Comparison of ENCODE assay signal across 22 cellular contexts in the genomic region with DNA sequence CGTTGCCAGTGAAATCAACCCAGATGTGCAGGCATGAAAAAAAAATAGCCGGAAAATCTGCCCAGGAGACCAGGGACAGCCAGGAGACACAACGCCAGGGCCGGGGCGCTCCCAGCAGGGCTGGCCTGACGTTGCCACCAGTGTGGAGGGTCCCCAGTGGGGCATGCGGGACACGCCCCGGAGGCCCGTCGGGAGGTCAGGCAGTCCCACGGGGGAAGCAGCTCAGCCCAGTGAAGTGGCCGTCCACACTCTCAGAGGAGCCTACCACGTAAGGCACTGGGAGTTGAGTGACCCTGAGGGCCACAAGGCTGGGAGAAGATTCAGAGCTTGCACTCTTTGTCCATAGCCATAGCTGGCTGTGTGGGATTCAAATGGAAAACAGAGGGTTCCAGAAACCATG. TPM values are rescaled to one million over a fixed set of nuclear protein-coding genes. Genes with fewer than 3 reads are reported as not detected.
A peak's percentile ranks its signal among the peaks of the same experiment; 100 is the strongest.
DNase-seq lines count a peak whose midpoint lies in the region; ATAC-seq and TF ChIP-seq lines count a peak whose summit lies in the region.
"Had no signal": no experiment of that assay in that cellular context is flagged by ENCODE, and none has a peak within 500 bp of the region (broad histone marks: within the 10 kb centered on the region; RNA-seq: fewer than 3 reads in every experiment).

No MANE protein-coding gene starts in this region.

- H3K9ac ChIP-seq in colonic mucosa (ENCODE audit: low read depth in 2 of 2, low read length in 2 of 2), result no peak overlapping the region

- no peak overlapping the region for H3K4me3 Mint-ChIP-seq in osteocyte (ENCODE audit: unreplicated experiment)
- H3K4me3 Mint-ChIP-seq in stimulated activated naive B cell treated with anti-CD40 and anti-IgM and Interleukin-4, amounts not matched to agents 10 μg/mL and 1 μg/mL and 100 μg/mL, for 72 hours, result no peak overlapping the region
- H3K4me3 Mint-ChIP-seq: activated CD8-positive, alpha-beta T cell treated with anti-CD3 and anti-CD28 coated beads for 36 hours; activated naive CD8-positive, alpha-beta T cell treated with anti-CD3 and anti-CD28 coated beads, Interleukin-2, amount 50 U/mL, for 24 hours; dendritic cell treated with granulocyte-macrophage colony-stimulating factor and Interleukin-4, amounts not matched to agents 40 ng/mL and 50 ng/mL, for 4 days; naive thymus-derived CD8-positive, alpha-beta T cell; stimulated activated naive CD8-positive, alpha-beta T cell treated with anti-CD3 and anti-CD28 coated beads, Interleukin-15, Interleukin-2, amounts not matched to agents 100 ng/mL and 50 ng/mL, for 24 hours had no signal

- peaks cover 0 to 10% of the 10 kb centered on the region in 2 donors for H3K9me3 ChIP-seq in right atrium auricular region
- no peaks in the 10 kb centered on the region for H3K9me3 ChIP-seq in colonic mucosa
- H3K9me3 ChIP-seq in hepatocyte (ENCODE audit: low read depth), result no peaks in the 10 kb centered on the region
- H3K9me3 ChIP-seq: thyroid gland had no signal

- H3K27ac Mint-ChIP-seq in osteocyte (ENCODE audit: unreplicated experiment), result no peak overlapping the region
- H3K27ac Mint-ChIP-seq in stimulated activated naive B cell treated with anti-CD40 and anti-IgM and Interleukin-4, amounts not matched to agents 10 μg/mL and 1 μg/mL and 100 μg/mL, for 72 hours, result no peak overlapping the region
- H3K27ac Mint-ChIP-seq: activated CD8-positive, alpha-beta T cell treated with anti-CD3 and anti-CD28 coated beads for 36 hours; activated naive CD8-positive, alpha-beta T cell treated with anti-CD3 and anti-CD28 coated beads, Interleukin-2, amount 50 U/mL, for 24 hours; dendritic cell treated with granulocyte-macrophage colony-stimulating factor and Interleukin-4, amounts not matched to agents 40 ng/mL and 50 ng/mL, for 4 days; stimulated activated naive CD8-positive, alpha-beta T cell treated with anti-CD3 and anti-CD28 coated beads, Interleukin-15, Interleukin-2, amounts not matched to agents 100 ng/mL and 50 ng/mL, for 24 hours had no signal

- TF ChIP-seq CTCF in right atrium auricular region (IDR thresholded peaks at IDR 0.05), result no peak
- no peak for TF ChIP-seq CTCF in colonic mucosa (IDR thresholded peaks at IDR 0.05)
- TF ChIP-seq CTCF in osteocyte (IDR thresholded peaks at IDR 0.05), result no peak
- TF ChIP-seq CTCF in hepatocyte (IDR thresholded peaks at IDR 0.05; ENCODE audit: poor library complexity), result no peak

- H3K9me3 Mint-ChIP-seq in osteocyte (ENCODE audit: unreplicated experiment), result peaks cover 18% of the 10 kb centered on the region
- H3K9me3 Mint-ChIP-seq in stimulated activated naive B cell treated with anti-CD40 and anti-IgM and Interleukin-4, amounts not matched to agents 10 μg/mL and 1 μg/mL and 100 μg/mL, for 72 hours, result peaks cover 8 to 14% of the 10 kb centered on the region in 2 donors

- no peaks in the 10 kb centered on the region for H3K79me2 ChIP-seq in hepatocyte

- no peak overlapping the region for H3K4me3 ChIP-seq in right atrium auricular region
- H3K4me3 ChIP-seq in colonic mucosa, result no peak overlapping the region
- H3K4me3 ChIP-seq in hepatocyte, result no peak overlapping the region
- H3K4me3 ChIP-seq: thyroid gland had no signal

- H3K27ac ChIP-seq in right atrium auricular region (no peak overlapping the region), colonic mucosa (no peak overlapping the region), hepatocyte (no peak overlapping the region)
- H3K27ac ChIP-seq: thyroid gland had no signal

- no peak for ATAC-seq in left cardiac atrium
- ATAC-seq in HG03045 (IDR thresholded peaks at IDR 0.05; ENCODE audit: unreplicated experiment), result no peak
- no peak for ATAC-seq in stimulated activated naive B cell treated with anti-CD40 and anti-IgM and Interleukin-4, amounts not matched to agents 10 μg/mL and 1 μg/mL and 100 μg/mL, for 72 hours (replicated peaks)
- ATAC-seq: activated CD8-positive, alpha-beta T cell treated with anti-CD3 and anti-CD28 coated beads for 36 hours; activated naive CD8-positive, alpha-beta T cell treated with anti-CD3 and anti-CD28 coated beads, Interleukin-2, amount 50 U/mL, for 24 hours; naive thymus-derived CD8-positive, alpha-beta T cell had no signal

- H3K9me2 ChIP-seq in hepatocyte (replicated peaks; ENCODE audit: insufficient read depth), result no peaks in the 10 kb centered on the region

- H3K4me1 Mint-ChIP-seq in osteocyte (ENCODE audit: unreplicated experiment), result no peaks in the 10 kb centered on the region
- H3K4me1 Mint-ChIP-seq in stimulated activated naive B cell treated with anti-CD40 and anti-IgM and Interleukin-4, amounts not matched to agents 10 μg/mL and 1 μg/mL and 100 μg/mL, for 72 hours, result peaks cover 4 to 6% of the 10 kb centered on the region in 2 donors

- intact Hi-C loops in left cardiac atrium (cut with DNase I), result no loop called here
- intact Hi-C loops in colonic mucosa (cut with DNase I), result no loop called here

- H3K36me3 ChIP-seq in right atrium auricular region, result no peaks in the 10 kb centered on the region
- H3K36me3 ChIP-seq in colonic mucosa, result no peaks in the 10 kb centered on the region
- no peaks in the 10 kb centered on the region for H3K36me3 ChIP-seq in hepatocyte (replicated peaks; ENCODE audit: insufficient read depth, low read depth)
- H3K36me3 ChIP-seq: thyroid gland had no signal

- WGBS in hepatocyte (ENCODE audit: low lambda C conversion rate, missing lambda C conversion rate), result 94% methylated on average over 14 of the region's 14 CpGs

- H3K4me2 ChIP-seq in hepatocyte, result no peak overlapping the region

- H3K36me3 Mint-ChIP-seq in osteocyte (ENCODE audit: unreplicated experiment), result no peaks in the 10 kb centered on the region
- H3K36me3 Mint-ChIP-seq in stimulated activated naive B cell treated with anti-CD40 and anti-IgM and Interleukin-4, amounts not matched to agents 10 μg/mL and 1 μg/mL and 100 μg/mL, for 72 hours, result peaks cover 0 to 11% of the 10 kb centered on the region in 2 donors

- DNase-seq in right atrium auricular region (ENCODE audit: low spot score) (peak; percentile 50), left cardiac atrium (no peak), colonic mucosa (peak; percentile 12), osteocyte (ENCODE audit: extremely low spot score, unreplicated experiment) (peak; percentile 84), hepatocyte (ENCODE audit: low spot score) (no peak)
- DNase-seq in stimulated activated naive B cell treated with anti-CD40 and anti-IgM and Interleukin-4, amounts not matched to agents 10 μg/mL and 1 μg/mL and 100 μg/mL, for 72 hours, result no peak
- DNase-seq: activated CD8-positive, alpha-beta T cell treated with anti-CD3 and anti-CD28 coated beads for 36 hours; activated naive CD8-positive, alpha-beta T cell treated with anti-CD3 and anti-CD28 coated beads, Interleukin-2, amount 50 U/mL, for 24 hours; central memory CD4-positive, alpha-beta T cell; DMS53; KG1; NCI-H1092 treated with DMSO at 0.1 percent for 48 hours; NCI-H1694 treated with DMSO at 0.1 percent for 48 hours; NCI-H446 treated with DMSO at 0.1 percent for 48 hours; occipital lobe; thyroid gland had no signal

- no peaks in the 10 kb centered on the region for H3K4me1 ChIP-seq in right atrium auricular region
- no peaks in the 10 kb centered on the region for H3K4me1 ChIP-seq in colonic mucosa
- no peaks in the 10 kb centered on the region for H3K4me1 ChIP-seq in hepatocyte (ENCODE audit: insufficient read depth)
- H3K4me1 ChIP-seq: thyroid gland had no signal

- peaks cover 30% of the 10 kb centered on the region for H3K27me3 Mint-ChIP-seq in osteocyte (ENCODE audit: unreplicated experiment)
- peaks cover 47 to 51% of the 10 kb centered on the region in 2 donors for H3K27me3 Mint-ChIP-seq in stimulated activated naive B cell treated with anti-CD40 and anti-IgM and Interleukin-4, amounts not matched to agents 10 μg/mL and 1 μg/mL and 100 μg/mL, for 72 hours

- no peaks in the 10 kb centered on the region for H4K20me1 ChIP-seq in hepatocyte (ENCODE audit: insufficient read depth, poor library complexity, severe bottlenecking)

- H2AFZ ChIP-seq in hepatocyte, result no peak overlapping the region

- no peaks in the 10 kb centered on the region for H3K27me3 ChIP-seq in right atrium auricular region
- H3K27me3 ChIP-seq in colonic mucosa, result no peaks in the 10 kb centered on the region
- no peaks in the 10 kb centered on the region for H3K27me3 ChIP-seq in hepatocyte
- H3K27me3 ChIP-seq: thyroid gland had no signal

RNA-seq across cellular contexts. Expression of gene GAS6, which starts 53.2 kb away (rescaled TPM):
- total RNA-seq in right atrium auricular region (100 to 1,000 TPM; 206 to 254 TPM), left cardiac atrium (100 to 1,000 TPM; 165 to 175 TPM), colonic mucosa (100 to 1,000 TPM; 118 to 121 TPM), osteocyte (14.8 and 15.0 TPM in 2 replicates), hepatocyte (62.5 and 70.0 TPM in 2 replicates)
- 146 and 163 TPM in 2 replicates for polyA plus RNA-seq in hepatocyte

RNA-seq across cellular contexts. Expression of gene C13orf46, which starts 56.8 kb away (rescaled TPM):
- total RNA-seq in right atrium auricular region (1 to 10 TPM in 1 of 2 donors, under 1 TPM in 1; 0.59 to 2.7 TPM), left cardiac atrium (1 to 10 TPM in 1 of 2 donors, under 1 TPM in 1; 0.65 to 1.4 TPM), colonic mucosa (under 1 TPM; 0.24 to 0.44 TPM), osteocyte (2.4 and 2.9 TPM in 2 replicates), hepatocyte (0.20 TPM in 1 of 2 replicates, not detected in the other)
- polyA plus RNA-seq in hepatocyte, result 0.23 and 0.92 TPM in 2 replicates
- total RNA-seq: RPMI7951 had no signal
- polyA plus RNA-seq: keratinocyte had no signal

Comparison
In these comparisons a context has a peak if more than half of its experiments do, and no peak if none do; other contexts are left out.
1. DNase-seq: peak in right atrium auricular region (single experiment), colonic mucosa (single experiment) and osteocyte (single experiment); none in left cardiac atrium (single experiment), hepatocyte (single experiment) and stimulated activated naive B cell treated with anti-CD40 and anti-IgM and Interleukin-4, amounts not matched to agents 10 μg/mL and 1 μg/mL and 100 μg/mL, for 72 hours (single experiment).